In genomic region chr3:122299872-122300460, GRCh38 we compare ENCODE assay signal across 8 cellular contexts. TPM values are rescaled to one million over a fixed set of nuclear protein-coding genes. Genes with fewer than 3 reads are reported as not detected.
DNase-seq lines count a peak whose midpoint lies in the region; ATAC-seq, FAIRE-seq and TF ChIP-seq lines count a peak whose summit lies in the region.

No MANE protein-coding gene starts in this region.

- ATAC-seq in T-helper 17 cell, result peak; percentile 42
- no peak for ATAC-seq in stimulated activated effector memory CD8-positive, alpha-beta T cell treated with anti-CD3 and anti-CD28 coated beads, Interleukin-12 subunit alpha, Interleukin-12 subunit beta, amount 100 ng/mL, for 72 hours
- ATAC-seq in GM21723 (IDR thresholded peaks at IDR 0.05; ENCODE audit: unreplicated experiment), result no peak
- ATAC-seq in GM18907 (IDR thresholded peaks at IDR 0.05; ENCODE audit: unreplicated experiment), result no peak

- no peak overlapping the region for H3K4ac ChIP-seq in H9 (ENCODE audit: low read depth, low read length)

- H2BK15ac ChIP-seq in H9 (ENCODE audit: low read depth, low read length), result no peak overlapping the region

- no peaks in the 10 kb centered on the region for H3K4me1 ChIP-seq in H9 (ENCODE audit: insufficient read depth, low read length)

- H4K5ac ChIP-seq in H9 (ENCODE audit: insufficient read length, low read depth, low read length), result no peak overlapping the region

- no peak overlapping the region for H2AK5ac ChIP-seq in H9 (ENCODE audit: insufficient read length, low read length)

- TF ChIP-seq POLR2A in GM12892 (IDR thresholded peaks at IDR 0.05; ENCODE audit: low read depth, low read length), result no peak

- H3K9ac ChIP-seq in H9 (ENCODE audit: extremely low read depth, insufficient read length, low read length), result no peak overlapping the region

- H3K4me2 ChIP-seq in H9 (ENCODE audit: insufficient read depth, insufficient read length, low read length), result no peak overlapping the region

- H2BK5ac ChIP-seq in H9 (ENCODE audit: insufficient read length, low read length), result no peak overlapping the region

- no peak overlapping the region for H2AFZ ChIP-seq in H9 (ENCODE audit: low read length)

- no peak overlapping the region for H3K14ac ChIP-seq in H9 (ENCODE audit: insufficient read depth, low read length)

- H3K27ac ChIP-seq in H9 (ENCODE audit: insufficient read length, low read depth, low read length), result no peak overlapping the region

- no peak overlapping the region for H3K23ac ChIP-seq in H9 (ENCODE audit: insufficient read length, low read depth, low read length)

- no peak overlapping the region for H3K18ac ChIP-seq in H9 (ENCODE audit: insufficient read length, low read depth, low read length)

- H2BK120ac ChIP-seq in H9 (ENCODE audit: low read depth, low read length, poor library complexity, severe bottlenecking), result no peak overlapping the region

- H3K27me3 Mint-ChIP-seq in H9 (ENCODE audit: low read depth) (no peaks in the 10 kb centered on the region), T-helper 17 cell (no peaks in the 10 kb centered on the region)

- no peak overlapping the region for H3K56ac ChIP-seq in H9 (ENCODE audit: insufficient read length, low read depth, low read length)

- peaks cover 0 to 1% of the 10 kb centered on the region in 2 experiments; a peak in 1 of 5 replicates for H3K9me3 Mint-ChIP-seq in H9
- H3K9me3 Mint-ChIP-seq in stimulated activated effector memory CD8-positive, alpha-beta T cell treated with anti-CD3 and anti-CD28 coated beads, Interleukin-12 subunit alpha, Interleukin-12 subunit beta, amount 100 ng/mL, for 72 hours, result no peaks in the 10 kb centered on the region

- no peak overlapping the region for H4K8ac ChIP-seq in H9 (replicated peaks; ENCODE audit: insufficient read length, low read depth, low read length)

- H3K27ac Mint-ChIP-seq in H9, result no peak overlapping the region
- peak overlapping the region; percentile 46 for H3K27ac Mint-ChIP-seq in T-helper 17 cell
- no peak overlapping the region for H3K27ac Mint-ChIP-seq in stimulated activated effector memory CD8-positive, alpha-beta T cell treated with anti-CD3 and anti-CD28 coated beads, Interleukin-12 subunit alpha, Interleukin-12 subunit beta, amount 100 ng/mL, for 72 hours

- FAIRE-seq in GM12892 (lab: Jason Lieb, UNC), result no peak

- no peaks in the 10 kb centered on the region for H3K79me1 ChIP-seq in H9 (ENCODE audit: insufficient read depth, low read depth, low read length, poor library complexity, severe bottlenecking)

- H3K4me3 ChIP-seq in fibroblast of mammary gland (ENCODE audit: control insufficient read depth, low read depth, low read length), result no peak overlapping the region

- no peaks in the 10 kb centered on the region for H3K79me2 ChIP-seq in H9 (ENCODE audit: insufficient read depth, low read length)

- no peak overlapping the region for H2BK20ac ChIP-seq in H9 (ENCODE audit: low read depth, low read length, poor library complexity, severe bottlenecking)

- DNase-seq in CD1c-positive myeloid dendritic cell (ENCODE audit: extremely low spot score) (peak; percentile 67), H9 (no peak), T-helper 17 cell (peak in 1 of 3 donors; percentile 32), fibroblast of mammary gland (ENCODE audit: low read depth) (peak; percentile 30), GM12892 (ENCODE audit: insufficient read length) (no peak)
- DNase-seq in stimulated activated effector memory CD8-positive, alpha-beta T cell treated with anti-CD3 and anti-CD28 coated beads, Interleukin-12 subunit alpha, Interleukin-12 subunit beta, amount 100 ng/mL, for 72 hours (ENCODE audit: low spot score in 2 of 2), result peak; percentile 40 to 75

- no peak overlapping the region for H2BK12ac ChIP-seq in H9 (ENCODE audit: insufficient read length, low read depth, low read length)

- no peak overlapping the region for H4K91ac ChIP-seq in H9 (ENCODE audit: insufficient read length, low read depth, low read length)

- no peaks in the 10 kb centered on the region for H3K23me2 ChIP-seq in H9 (ENCODE audit: insufficient read length, low read depth, low read length, poor library complexity, severe bottlenecking)

- WGBS in H9 (ENCODE audit: extremely low coverage, insufficient read length, low lambda C conversion rate), result no CpG with 5 or more reads among the region's 12 CpGs

- H3K36me3 Mint-ChIP-seq in H9 (ENCODE audit: insufficient read depth in 1 of 3, low read depth in 3 of 3) (no peaks in the 10 kb centered on the region; a peak in 1 of 7 replicates), T-helper 17 cell (ENCODE audit: low read depth) (no peaks in the 10 kb centered on the region)
- no peaks in the 10 kb centered on the region for H3K36me3 Mint-ChIP-seq in stimulated activated effector memory CD8-positive, alpha-beta T cell treated with anti-CD3 and anti-CD28 coated beads, Interleukin-12 subunit alpha, Interleukin-12 subunit beta, amount 100 ng/mL, for 72 hours

- H4K20me1 ChIP-seq in H9 (ENCODE audit: control insufficient read depth, insufficient read depth, insufficient read length), result no peaks in the 10 kb centered on the region

- no peak overlapping the region for H3T11ph ChIP-seq in H9 (ENCODE audit: low read length)

- H3K4me1 Mint-ChIP-seq in H9, result no peaks in the 10 kb centered on the region
- H3K4me1 Mint-ChIP-seq in T-helper 17 cell, result peaks cover 10% of the 10 kb centered on the region
- peaks cover 12% of the 10 kb centered on the region for H3K4me1 Mint-ChIP-seq in stimulated activated effector memory CD8-positive, alpha-beta T cell treated with anti-CD3 and anti-CD28 coated beads, Interleukin-12 subunit alpha, Interleukin-12 subunit beta, amount 100 ng/mL, for 72 hours

- H3K27me3 ChIP-seq in H9 (ENCODE audit: insufficient read depth, low read length), result no peaks in the 10 kb centered on the region

- TF ChIP-seq CTCF in H9 (conservative IDR thresholded peaks at IDR 0.05) (peak; percentile 89), fibroblast of mammary gland (conservative IDR thresholded peaks at IDR 0.05; ENCODE audit: control insufficient read depth, insufficient read depth, low read depth, low read length) (peak; percentile 70)

- H3K4me3 Mint-ChIP-seq in H9 (no peak overlapping the region), T-helper 17 cell (no peak overlapping the region)
- H3K4me3 Mint-ChIP-seq in stimulated activated effector memory CD8-positive, alpha-beta T cell treated with anti-CD3 and anti-CD28 coated beads, Interleukin-12 subunit alpha, Interleukin-12 subunit beta, amount 100 ng/mL, for 72 hours, result no peak overlapping the region

- H3K9me3 ChIP-seq in H9 (ENCODE audit: control insufficient read depth, low read depth, low read length) (no peaks in the 10 kb centered on the region), T-helper 17 cell (ENCODE audit: control insufficient read depth, low read length, poor library complexity, severe bottlenecking) (no peaks in the 10 kb centered on the region)

RNA-seq across cellular contexts. Expression of gene CSTA, which starts 25.1 kb away (rescaled TPM):
- total RNA-seq in H9 (2021), result not detected in 2 replicates
- 1 to 10 TPM; 1.3 to 2.2 TPM for total RNA-seq in T-helper 17 cell
- 0.68 TPM for polyA plus RNA-seq in GM12892 (2012; ENCODE audit: missing spikeins)

Comparison
In these comparisons a context has a peak if more than half of its experiments do, and no peak if none do; other contexts are left out.
1. DNase-seq: peak in CD1c-positive myeloid dendritic cell (single experiment), fibroblast of mammary gland (single experiment) and stimulated activated effector memory CD8-positive, alpha-beta T cell treated with anti-CD3 and anti-CD28 coated beads, Interleukin-12 subunit alpha, Interleukin-12 subunit beta, amount 100 ng/mL, for 72 hours (2 of 2); none in H9 (single experiment) and GM12892 (single experiment).